ENCODE assay signal across 8 cellular contexts in genomic region chr2:71226965-71227560, GRCh38. TPM values are rescaled to one million over a fixed set of nuclear protein-coding genes. Genes with fewer than 3 reads are reported as not detected.
DNase-seq lines count a peak whose midpoint lies in the region; ATAC-seq and TF ChIP-seq lines count a peak whose summit lies in the region.

Gene PAIP2B (minus strand): TSS chr2:71227103. CDS start chr2:71202589, 24,514 bp downstream.

- H3K4me3 ChIP-seq in GM12875 (ENCODE audit: low read depth, low read length) = peak within 1 kb of the TSS; percentile 68
- peak within 1 kb of the TSS; percentile 63 to 94 (median 84) for H3K4me3 ChIP-seq in upper lobe of left lung

- no peaks in the 10 kb centered on the region for H3K9me3 ChIP-seq in upper lobe of left lung

- peaks cover 9 to 13% (median 12%) of the 10 kb centered on the region in 4 donors for H3K4me1 ChIP-seq in upper lobe of left lung

- intact Hi-C loops in left cardiac atrium (cut with DNase I) (loop anchor here (2.0 to 10.0 kb wide), 2 partner anchors 48 to 50 kb away; no protein-coding TSS in a partner anchor), posterior cingulate gyrus (cut with DNase I) (loop anchor here (1.0 kb wide), 1 partner anchor 49 kb away; no protein-coding TSS in a partner anchor)

- DNase-seq in NCI-H1436 (lab: John Stamatoyannopoulos, UW) = peak; percentile 99
- peak; percentile 93 to 99 (median 97) for DNase-seq in T-helper 1 cell
- DNase-seq in amygdala (lab: John Stamatoyannopoulos, UW) = peak; percentile 86 to 100 (median 100)
- peak; percentile 99 for DNase-seq in left cardiac atrium
- DNase-seq in posterior cingulate gyrus = peak; percentile 98 to 100 (median 99)
- DNase-seq in upper lobe of left lung = peak; percentile 96 to 99

- peak; percentile 96 for ATAC-seq in HG02763 (IDR thresholded peaks at IDR 0.05; ENCODE audit: unreplicated experiment)
- peak; percentile 95 to 99 for ATAC-seq in left cardiac atrium
- ATAC-seq in upper lobe of left lung (ENCODE audit: low FRiP score in 2 of 2) = peak; percentile 99

- 0 to 1% methylated on average over 30 of the region's 30 CpGs for WGBS in upper lobe of left lung, 2 donors

- no peaks in the 10 kb centered on the region for H3K36me3 ChIP-seq in upper lobe of left lung

- TF ChIP-seq EP300 in upper lobe of left lung (IDR thresholded peaks at IDR 0.05) = no peak

- no peaks in the 10 kb centered on the region for H3K27me3 ChIP-seq in upper lobe of left lung

- peak in 3 of 4 donors; percentile 28 to 79 (median 74) for TF ChIP-seq POLR2A in upper lobe of left lung (IDR thresholded peaks at IDR 0.05)

- no peak for TF ChIP-seq CTCF in GM12875 (IDR thresholded peaks at IDR 0.05; ENCODE audit: borderline replicate concordance, insufficient read depth, low read depth, low read length)
- no peak for TF ChIP-seq CTCF in upper lobe of left lung (IDR thresholded peaks at IDR 0.05)

- H3K27ac ChIP-seq in upper lobe of left lung = peak within 1 kb of the TSS; percentile 61 to 86 (median 81)

RNA-seq across cellular contexts. Expression of gene PAIP2B, which starts in this region (rescaled TPM):
- total RNA-seq in left cardiac atrium (10 to 100 TPM; 15.1 to 20.5 TPM), upper lobe of left lung (1 to 10 TPM; 2.8 to 9.5 (median 6.5) TPM)

Comparison
In these comparisons a context has a peak if more than half of its experiments do, and no peak if none do; other contexts are left out.
1. Peak in every context shown above with its lines: DNase-seq, ATAC-seq, H3K4me3 ChIP-seq and H3K27ac ChIP-seq.